In genomic region chr5:50813691-50814090, GRCh38 we compare ENCODE assay signal across 16 cellular contexts.
DNase-seq lines count a peak whose midpoint lies in the region; ATAC-seq and TF ChIP-seq lines count a peak whose summit lies in the region.
"Had no signal": no experiment of that assay in that cellular context is flagged by ENCODE, and none has a peak within 500 bp of the region (broad histone marks: within the 10 kb centered on the region; RNA-seq: fewer than 3 reads in every experiment).

No MANE protein-coding gene starts in this region.

- H3K4me3 ChIP-seq in CD8-positive, alpha-beta T cell (ENCODE audit: low read depth, low read length): no peak overlapping the region
- no peak overlapping the region for H3K4me3 ChIP-seq in WERI-Rb-1 (ENCODE audit: low read depth, low read length)
- H3K4me3 ChIP-seq: GM12878, GM23248 had no signal

- intact Hi-C loops in CD8-positive, alpha-beta T cell (cut with DNase I, micrococcal nuclease): no loop called here

- H3K27me3 ChIP-seq in CD8-positive, alpha-beta T cell (ENCODE audit: insufficient read depth, low read length): no peaks in the 10 kb centered on the region
- H3K27me3 ChIP-seq in WERI-Rb-1 (ENCODE audit: insufficient read depth, low read depth, severe bottlenecking): no peaks in the 10 kb centered on the region

- H3K9me3 ChIP-seq in CD8-positive, alpha-beta T cell (ENCODE audit: low read length): no peaks in the 10 kb centered on the region
- no peaks in the 10 kb centered on the region for H3K9me3 ChIP-seq in WERI-Rb-1 (ENCODE audit: severe bottlenecking)

- peaks cover 4% of the 10 kb centered on the region for H3K9me3 Mint-ChIP-seq in CD8-positive, alpha-beta T cell
- H3K9me3 Mint-ChIP-seq in effector memory CD8-positive, alpha-beta T cell: no peaks in the 10 kb centered on the region
- no peaks in the 10 kb centered on the region for H3K9me3 Mint-ChIP-seq in stimulated activated effector memory CD8-positive, alpha-beta T cell treated with anti-CD3 and anti-CD28 coated beads, Interleukin-12 subunit alpha, Interleukin-12 subunit beta, amount 100 ng/mL, for 72 hours

- no peak for ATAC-seq in CD8-positive, alpha-beta T cell
- ATAC-seq in effector memory CD8-positive, alpha-beta T cell (replicated peaks): no peak
- no peak for ATAC-seq in stimulated activated effector memory CD8-positive, alpha-beta T cell treated with anti-CD3 and anti-CD28 coated beads, Interleukin-12 subunit alpha, Interleukin-12 subunit beta, amount 100 ng/mL, for 72 hours
- no peak for ATAC-seq in HG03095 (IDR thresholded peaks at IDR 0.05; ENCODE audit: unreplicated experiment)
- ATAC-seq: GM12878 had no signal

- peak overlapping the region; percentile 11 for H3K27ac Mint-ChIP-seq in CD8-positive, alpha-beta T cell
- H3K27ac Mint-ChIP-seq in effector memory CD8-positive, alpha-beta T cell: peak overlapping the region; percentile 47 to 64
- H3K27ac Mint-ChIP-seq in stimulated activated effector memory CD8-positive, alpha-beta T cell treated with anti-CD3 and anti-CD28 coated beads, Interleukin-12 subunit alpha, Interleukin-12 subunit beta, amount 100 ng/mL, for 72 hours: peak overlapping the region; percentile 17

- peaks cover 73% of the 10 kb centered on the region for H3K36me3 Mint-ChIP-seq in CD8-positive, alpha-beta T cell
- peaks cover 78% of the 10 kb centered on the region for H3K36me3 Mint-ChIP-seq in effector memory CD8-positive, alpha-beta T cell (ENCODE audit: insufficient read depth)
- H3K36me3 Mint-ChIP-seq in stimulated activated effector memory CD8-positive, alpha-beta T cell treated with anti-CD3 and anti-CD28 coated beads, Interleukin-12 subunit alpha, Interleukin-12 subunit beta, amount 100 ng/mL, for 72 hours: peaks cover 73% of the 10 kb centered on the region

- no peaks in the 10 kb centered on the region for H3K4me1 ChIP-seq in CD8-positive, alpha-beta T cell (ENCODE audit: insufficient read depth, low read length)

- H3K27me3 Mint-ChIP-seq in CD8-positive, alpha-beta T cell (ENCODE audit: low read depth): no peaks in the 10 kb centered on the region
- no peaks in the 10 kb centered on the region for H3K27me3 Mint-ChIP-seq in effector memory CD8-positive, alpha-beta T cell
- H3K27me3 Mint-ChIP-seq: CD4-positive, alpha-beta memory T cell had no signal

- DNase-seq in CD8-positive, alpha-beta T cell: no peak
- DNase-seq in COLO829 (ENCODE audit: low spot score) (peak; percentile 27), WERI-Rb-1 (no peak)
- no peak for DNase-seq in effector memory CD8-positive, alpha-beta T cell
- DNase-seq in stimulated activated effector memory CD8-positive, alpha-beta T cell treated with anti-CD3 and anti-CD28 coated beads, Interleukin-12 subunit alpha, Interleukin-12 subunit beta, amount 100 ng/mL, for 72 hours (ENCODE audit: low spot score in 2 of 2): no peak
- DNase-seq: C1 segment of cervical spinal cord; CD4-positive, alpha-beta memory T cell; DMS 273 treated with DMSO at 0.1 percent for 48 hours; DMS79; EL; GDM1; GM23248; H7; HCEC 1CT had no signal

- H3K27ac ChIP-seq in CD8-positive, alpha-beta T cell (ENCODE audit: low read depth, low read length): no peak overlapping the region
- no peak overlapping the region for H3K27ac ChIP-seq in WERI-Rb-1
- H3K27ac ChIP-seq: GM23248 had no signal

- POLR2A ChIA-PET in CD8-positive, alpha-beta T cell (lab: Charles Lee): no interaction called here

- peaks cover 23% of the 10 kb centered on the region for H3K36me3 ChIP-seq in CD8-positive, alpha-beta T cell (ENCODE audit: insufficient read depth, low read length)
- no peaks in the 10 kb centered on the region for H3K36me3 ChIP-seq in WERI-Rb-1

- CTCF ChIA-PET in CD8-positive, alpha-beta T cell (lab: Charles Lee): no interaction called here

- TF ChIP-seq CTCF in CD8-positive, alpha-beta T cell (IDR thresholded peaks at IDR 0.05): no peak
- no peak for TF ChIP-seq CTCF in WERI-Rb-1 (IDR thresholded peaks at IDR 0.05; ENCODE audit: low read depth, low read length)

- H3K4me1 Mint-ChIP-seq in CD8-positive, alpha-beta T cell (ENCODE audit: low read depth): peaks cover 23% of the 10 kb centered on the region
- H3K4me1 Mint-ChIP-seq in effector memory CD8-positive, alpha-beta T cell (ENCODE audit: low read depth in 2 of 2): peaks cover 8 to 36% of the 10 kb centered on the region in 2 donors
- no peaks in the 10 kb centered on the region for H3K4me1 Mint-ChIP-seq in stimulated activated effector memory CD8-positive, alpha-beta T cell treated with anti-CD3 and anti-CD28 coated beads, Interleukin-12 subunit alpha, Interleukin-12 subunit beta, amount 100 ng/mL, for 72 hours

- H3K4me3 Mint-ChIP-seq in CD8-positive, alpha-beta T cell: no peak overlapping the region
- no peak overlapping the region for H3K4me3 Mint-ChIP-seq in effector memory CD8-positive, alpha-beta T cell
- H3K4me3 Mint-ChIP-seq in stimulated activated effector memory CD8-positive, alpha-beta T cell treated with anti-CD3 and anti-CD28 coated beads, Interleukin-12 subunit alpha, Interleukin-12 subunit beta, amount 100 ng/mL, for 72 hours: no peak overlapping the region
- H3K4me3 Mint-ChIP-seq: CD4-positive, alpha-beta memory T cell had no signal
